8 cellular contexts compared by ENCODE assay signal in the genomic region with DNA sequence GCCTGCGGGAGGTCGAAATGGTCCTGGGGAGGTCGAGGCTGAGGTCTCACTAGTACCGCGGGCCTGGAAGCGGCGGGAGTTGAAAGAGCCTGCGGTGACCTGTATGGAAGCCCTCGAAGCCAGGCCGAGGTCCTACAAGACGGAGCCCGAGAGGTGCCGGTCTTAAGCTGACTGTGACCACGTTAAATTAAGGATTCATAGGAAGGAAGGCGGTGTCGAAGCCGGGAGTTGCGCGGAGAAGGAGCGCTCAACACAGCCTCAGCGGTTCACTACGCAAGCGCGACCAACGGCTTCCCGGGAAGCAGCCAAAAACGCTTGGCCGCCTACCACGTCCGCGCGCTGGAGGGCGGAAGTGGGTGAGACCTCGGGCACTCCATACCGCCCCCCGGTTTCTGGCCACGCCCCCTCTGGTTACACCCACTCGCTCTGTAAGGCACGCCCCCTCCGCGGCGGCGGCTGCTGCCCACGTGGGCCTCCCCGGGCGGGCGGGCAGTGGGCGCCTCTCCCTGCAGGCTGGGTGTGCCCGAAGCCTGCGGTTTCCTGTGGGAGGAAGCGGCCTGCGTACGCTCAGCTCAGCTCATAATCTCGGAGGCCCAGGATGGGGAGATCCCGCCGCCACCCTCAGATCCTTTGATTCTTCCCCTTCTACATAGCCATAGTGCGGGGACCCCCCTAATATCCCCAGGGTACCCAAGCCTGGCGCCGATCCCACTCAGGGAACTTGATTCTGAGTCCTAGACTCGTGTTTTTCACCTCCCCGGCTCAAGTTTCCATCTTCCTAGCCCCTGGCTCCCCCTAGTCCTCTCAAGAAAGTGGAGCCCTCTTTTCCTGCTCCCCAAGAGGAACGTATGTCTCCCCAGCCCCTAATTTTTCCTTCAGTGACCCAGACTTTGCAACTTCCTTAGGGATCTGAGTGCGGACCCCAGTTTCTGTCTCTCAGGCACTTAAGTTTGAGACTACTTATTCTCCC. TPM values are rescaled to one million over a fixed set of nuclear protein-coding genes. Genes with fewer than 3 reads are reported as not detected.
DNase-seq lines count a peak whose midpoint lies in the region; ATAC-seq and TF ChIP-seq lines count a peak whose summit lies in the region.

No MANE protein-coding gene starts in this region.

- TF ChIP-seq CTCF in C4-2B (conservative IDR thresholded peaks at IDR 0.05) (no peak), coronary artery (IDR thresholded peaks at IDR 0.05) (no peak), left lung (IDR thresholded peaks at IDR 0.05) (peak in 1 of 2 donors; percentile 23)

- H3K9me3 ChIP-seq in left lung, result no peaks in the 10 kb centered on the region

- peaks cover 18 to 65% of the 10 kb centered on the region in 2 donors for H3K4me1 ChIP-seq in left lung

- ATAC-seq in GM19372 (IDR thresholded peaks at IDR 0.05; ENCODE audit: low read depth, unreplicated experiment) (peak; percentile 59), HG03520 (IDR thresholded peaks at IDR 0.05; ENCODE audit: unreplicated experiment) (peak; percentile 49), left lung (peak; percentile 87)

- H3K4me3 Mint-ChIP-seq in activated CD4-positive, alpha-beta T cell treated with anti-CD3 and anti-CD28 coated beads, Interleukin-2, amount 10 ng/mL, durations not matched to agents 24 days and 14 days, result peak overlapping the region; percentile 95

- no peaks in the 10 kb centered on the region for H3K36me3 ChIP-seq in left lung

- DNase-seq in NCI-H526 (lab: John Stamatoyannopoulos, UW) (peak; percentile 92 to 98), coronary artery (ENCODE audit: low spot score) (peak; percentile 99), left lung (peak; percentile 99 to 100)
- DNase-seq in activated CD4-positive, alpha-beta T cell treated with anti-CD3 and anti-CD28 coated beads, Interleukin-2, amount 10 ng/mL, durations not matched to agents 24 days and 14 days, result peak; percentile 100
- peak; percentile 96 to 99 for DNase-seq in stimulated activated CD4-positive, alpha-beta T cell treated with anti-CD3 and anti-CD28 coated beads, Interleukin-2, amount 100 ng/mL, for 24 hours

- peak overlapping the region; percentile 99 for H3K27ac Mint-ChIP-seq in activated CD4-positive, alpha-beta T cell treated with anti-CD3 and anti-CD28 coated beads, Interleukin-2, amount 10 ng/mL, durations not matched to agents 24 days and 14 days

- H3K4me3 ChIP-seq in coronary artery, result peak overlapping the region; percentile 87
- peak overlapping the region; percentile 43 to 63 for H3K4me3 ChIP-seq in left lung

- no peaks in the 10 kb centered on the region for H3K27me3 Mint-ChIP-seq in activated CD4-positive, alpha-beta T cell treated with anti-CD3 and anti-CD28 coated beads, Interleukin-2, amount 10 ng/mL, durations not matched to agents 24 days and 14 days

- peaks cover 58% of the 10 kb centered on the region for H3K4me1 Mint-ChIP-seq in activated CD4-positive, alpha-beta T cell treated with anti-CD3 and anti-CD28 coated beads, Interleukin-2, amount 10 ng/mL, durations not matched to agents 24 days and 14 days

- H3K27ac ChIP-seq in C4-2B (peak overlapping the region; percentile 88), coronary artery (peak overlapping the region; percentile 98 to 100), left lung (peak overlapping the region; percentile 99)

- intact Hi-C loops in activated CD4-positive, alpha-beta T cell treated with anti-CD3 and anti-CD28 coated beads, Interleukin-2, amount 10 ng/mL, durations not matched to agents 24 days and 14 days (cut with micrococcal nuclease), result loop anchor here (1.0 to 5.0 kb wide), 5 partner anchors 41 to 190 kb away; partner anchors contain the start of genes CYTH2, GRWD1, LMTK3 and TMEM143
- intact Hi-C loops in left lung (cut with DNase I), result no loop called here

- no peaks in the 10 kb centered on the region for H3K27me3 ChIP-seq in left lung

- peaks cover 15% of the 10 kb centered on the region for H3K36me3 Mint-ChIP-seq in activated CD4-positive, alpha-beta T cell treated with anti-CD3 and anti-CD28 coated beads, Interleukin-2, amount 10 ng/mL, durations not matched to agents 24 days and 14 days (ENCODE audit: low read depth)

- no peaks in the 10 kb centered on the region for H3K9me3 Mint-ChIP-seq in activated CD4-positive, alpha-beta T cell treated with anti-CD3 and anti-CD28 coated beads, Interleukin-2, amount 10 ng/mL, durations not matched to agents 24 days and 14 days

RNA-seq across cellular contexts. Expression of gene EMP3, which starts 3.4 kb away (rescaled TPM):
- total RNA-seq in activated CD4-positive, alpha-beta T cell treated with anti-CD3 and anti-CD28 coated beads, Interleukin-2, amount 10 ng/mL, durations not matched to agents 24 days and 14 days, result 278 and 281 TPM in 2 replicates
- total RNA-seq in left lung, result 100 to 1,000 TPM; 127 to 320 TPM

RNA-seq across cellular contexts. Expression of gene TMEM143, which starts 41.8 kb away (rescaled TPM):
- total RNA-seq in activated CD4-positive, alpha-beta T cell treated with anti-CD3 and anti-CD28 coated beads, Interleukin-2, amount 10 ng/mL, durations not matched to agents 24 days and 14 days, result 13.1 and 13.4 TPM in 2 replicates
- total RNA-seq in left lung, result 10 to 100 TPM in 1 of 2 donors, 1 to 10 TPM in 1; 9.8 to 10.6 TPM

RNA-seq across cellular contexts. Expression of gene SYNGR4, which starts 42.3 kb away (rescaled TPM):
- total RNA-seq in activated CD4-positive, alpha-beta T cell treated with anti-CD3 and anti-CD28 coated beads, Interleukin-2, amount 10 ng/mL, durations not matched to agents 24 days and 14 days, result 0.33 TPM in 1 of 2 replicates, not detected in the other
- not detected for total RNA-seq in left lung

RNA-seq across cellular contexts. Expression of gene ZNF114, which starts 52.0 kb away (rescaled TPM):
- 0.21 and 0.30 TPM in 2 replicates for total RNA-seq in activated CD4-positive, alpha-beta T cell treated with anti-CD3 and anti-CD28 coated beads, Interleukin-2, amount 10 ng/mL, durations not matched to agents 24 days and 14 days
- 1 to 10 TPM; 1.3 to 1.9 TPM for total RNA-seq in left lung

Comparison
In these comparisons a context has a peak if more than half of its experiments do, and no peak if none do; other contexts are left out.
1. Peak in every context shown above with its lines: DNase-seq, ATAC-seq, H3K4me3 ChIP-seq and H3K27ac ChIP-seq.